ENCODE assay signal across 8 cellular contexts in genomic region chr13:36395280-36395679, GRCh38. TPM values are rescaled to one million over a fixed set of nuclear protein-coding genes. Genes with fewer than 3 reads are reported as not detected.
DNase-seq lines count a peak whose midpoint lies in the region; ATAC-seq and TF ChIP-seq lines count a peak whose summit lies in the region.

No MANE protein-coding gene starts in this region.

- no peak overlapping the region for H3K27ac ChIP-seq in heart left ventricle
- no peak overlapping the region for H3K27ac ChIP-seq in left ventricle myocardium inferior (replicated peaks)
- no peak overlapping the region for H3K27ac ChIP-seq in uterus

- H3K36me3 ChIP-seq in heart left ventricle, result no peaks in the 10 kb centered on the region
- no peaks in the 10 kb centered on the region for H3K36me3 ChIP-seq in left ventricle myocardium inferior
- no peaks in the 10 kb centered on the region for H3K36me3 ChIP-seq in uterus

- H3K4me1 ChIP-seq in heart left ventricle (no peaks in the 10 kb centered on the region), left ventricle myocardium inferior (no peaks in the 10 kb centered on the region), uterus (no peaks in the 10 kb centered on the region)

- H3K4me3 ChIP-seq in heart left ventricle (no peak overlapping the region), left ventricle myocardium inferior (no peak overlapping the region), uterus (no peak overlapping the region)

- peaks cover 0 to under 1% (median 0%) of the 10 kb centered on the region in 9 donors for H3K27me3 ChIP-seq in heart left ventricle
- peaks cover 5% of the 10 kb centered on the region for H3K27me3 ChIP-seq in left ventricle myocardium inferior (ENCODE audit: low read depth)
- H3K27me3 ChIP-seq in uterus, result no peaks in the 10 kb centered on the region

- H3K9me3 ChIP-seq in heart left ventricle, result peaks cover 0 to 8% (median 0%) of the 10 kb centered on the region in 12 donors
- peaks cover 7% of the 10 kb centered on the region for H3K9me3 ChIP-seq in left ventricle myocardium inferior (replicated peaks)
- H3K9me3 ChIP-seq in uterus, result no peaks in the 10 kb centered on the region

- TF ChIP-seq POLR2A in heart left ventricle (IDR thresholded peaks at IDR 0.05), result no peak
- TF ChIP-seq POLR2A in uterus (IDR thresholded peaks at IDR 0.05), result no peak

- intact Hi-C loops in heart left ventricle (cut with DNase I) (loop anchor here in 8 of 10 donors (2.0 to 10.0 kb wide), 4 partner anchors 48 to 113 kb away; partner anchors contain the start of gene SPART (in 2 of the 8)), Right ventricle myocardium inferior (cut with DNase I) (loop anchor here (5.0 kb wide), 1 partner anchor 113 kb away; no protein-coding TSS in a partner anchor), left ventricle myocardium inferior (cut with micrococcal nuclease) (loop anchor here (10.0 kb wide), 1 partner anchor 110 kb away; no protein-coding TSS in a partner anchor), uterus (cut with DNase I; ENCODE audit: low total_unique reads) (no loop called here), posterior vena cava (cut with DNase I) (loop anchor here in 1 of 2 donors (10.0 kb wide), 1 partner anchor 110 kb away; no protein-coding TSS in a partner anchor)

- TF ChIP-seq CTCF in heart left ventricle (IDR thresholded peaks at IDR 0.05) (peak in 11 of 12 donors; percentile 14 to 59 (median 44)), left ventricle myocardium inferior (IDR thresholded peaks at IDR 0.05; ENCODE audit: borderline replicate concordance) (peak; percentile 57), uterus (IDR thresholded peaks at IDR 0.05) (peak; percentile 27 to 46 (median 35))

- peak in 3 of 4 donors; percentile 45 to 63 (median 57) for ATAC-seq in heart left ventricle
- ATAC-seq in Right ventricle myocardium inferior, result no peak

- DNase-seq in heart left ventricle, result no peak
- DNase-seq in Right ventricle myocardium inferior (ENCODE audit: missing footprints), result no peak
- peak; percentile 33 for DNase-seq in SKM-1 (lab: John Stamatoyannopoulos, UW; ENCODE audit: unreplicated experiment)
- DNase-seq in left ventricle myocardium inferior, result no peak
- no peak for DNase-seq in uterus
- no peak for DNase-seq in amygdala (lab: John Stamatoyannopoulos, UW)
- no peak for DNase-seq in activated CD8-positive, alpha-beta memory T cell treated with anti-CD3 and anti-CD28 coated beads, Interleukin-2, amount 50 U/mL, for 4 hours
- no peak for DNase-seq in posterior vena cava (ENCODE audit: low spot score)

- 28 to 48% (median 41%) methylated on average over 2 of the region's 2 CpGs for WGBS in heart left ventricle, 4 donors

RNA-seq across cellular contexts. Expression of gene CCNA1, which starts 37.0 kb away (rescaled TPM):
- total RNA-seq in heart left ventricle, result 1 to 10 TPM in 1 of 9 donors, under 1 TPM in 6, not detected in 2; 0.15 to 1.1 (median 0.23) TPM
- polyA plus RNA-seq in heart left ventricle, result under 1 TPM; 0.15 to 0.38 TPM
- total RNA-seq in Right ventricle myocardium inferior, result not detected
- total RNA-seq in left ventricle myocardium inferior, result not detected
- 1 to 10 TPM in 2 of 4 donors, not detected in 2; 1.9 to 2.5 TPM for total RNA-seq in uterus
- total RNA-seq in posterior vena cava, result under 1 TPM; 0.23 to 0.33 TPM

RNA-seq across cellular contexts. Expression of gene SPART, which starts 49.1 kb away (rescaled TPM):
- 10 to 100 TPM; 31.0 to 41.5 (median 34.7) TPM for total RNA-seq in heart left ventricle
- polyA plus RNA-seq in heart left ventricle, result 10 to 100 TPM; 12.5 to 23.5 TPM
- 41.7 TPM for total RNA-seq in Right ventricle myocardium inferior
- 32.7 TPM for total RNA-seq in left ventricle myocardium inferior
- total RNA-seq in uterus, result 100 to 1,000 TPM in 3 of 4 donors, 10 to 100 TPM in 1; 45.6 to 297 (median 135) TPM
- 10 to 100 TPM; 77.4 to 85.0 TPM for total RNA-seq in posterior vena cava
